ENCODE assay signal across 8 cellular contexts in genomic region chrX:54808605-54809483, GRCh38.
A peak's percentile ranks its signal among the peaks of the same experiment; 100 is the strongest.
DNase-seq lines count a peak whose midpoint lies in the region; ATAC-seq and TF ChIP-seq lines count a peak whose summit lies in the region.

No MANE protein-coding gene starts in this region.

- H3K4me1 Mint-ChIP-seq in central memory CD8-positive, alpha-beta T cell: peaks cover 26% of the 10 kb centered on the region

- POLR2A ChIA-PET in AG04449 (lab: Yijun Ruan, JAX): interaction anchor here (1.0 to 1.5 kb wide), 4 partner anchors 8 to 299 kb away, joined by 4 to 8 read pairs (median 8); partner anchors contain the start of gene APEX2

- H3K4me3 Mint-ChIP-seq in central memory CD8-positive, alpha-beta T cell: peak overlapping the region; percentile 88

- no peak for TF ChIP-seq CTCF in AG04449 (IDR thresholded peaks at IDR 0.05; ENCODE audit: insufficient read depth, low read length, missing control alignments)

- ATAC-seq in GM18909 (IDR thresholded peaks at IDR 0.05; ENCODE audit: poor library complexity, unreplicated experiment) (peak; percentile 85), HG03196 (IDR thresholded peaks at IDR 0.05; ENCODE audit: unreplicated experiment) (peak; percentile 92)
- ATAC-seq in central memory CD8-positive, alpha-beta T cell (replicated peaks; ENCODE audit: extremely low read depth, poor library complexity, severe bottlenecking): peak; percentile 65

- peaks cover 37% of the 10 kb centered on the region for H3K36me3 Mint-ChIP-seq in central memory CD8-positive, alpha-beta T cell (ENCODE audit: insufficient read depth)

- no peaks in the 10 kb centered on the region for H3K9me3 Mint-ChIP-seq in central memory CD8-positive, alpha-beta T cell

- no peaks in the 10 kb centered on the region for H3K27me3 Mint-ChIP-seq in central memory CD8-positive, alpha-beta T cell

- H3K27ac Mint-ChIP-seq in central memory CD8-positive, alpha-beta T cell (ENCODE audit: low read depth): peak overlapping the region; percentile 97

- DNase-seq in AG04449 (ENCODE audit: low read depth, low spot score) (peak; percentile 78), NCI-H226 (peak; percentile 76), inferior parietal cortex (ENCODE audit: extremely low spot score) (peak; percentile 83), smooth muscle cell of the brain vasculature (ENCODE audit: low read depth, low spot score) (peak; percentile 89)
- DNase-seq in activated CD4-positive, CD25-positive, alpha-beta regulatory T cell (lab: John Stamatoyannopoulos, UW): peak; percentile 67 to 77 (median 70)
- DNase-seq in central memory CD8-positive, alpha-beta T cell (ENCODE audit: low spot score in 2 of 2): peak; percentile 77 to 86

- peak overlapping the region; percentile 73 for H3K4me3 ChIP-seq in AG04449 (ENCODE audit: low read depth, low read length)

- CTCF ChIA-PET in AG04449 (lab: Yijun Ruan, JAX): no interaction called here

Comparison
In these comparisons a context has a peak if more than half of its experiments do, and no peak if none do; other contexts are left out.
1. Peak in every context shown above with its lines: DNase-seq, ATAC-seq and H3K4me3 ChIP-seq.